Comparison of ENCODE assay signal across 1 cellular context in the genomic region with DNA sequence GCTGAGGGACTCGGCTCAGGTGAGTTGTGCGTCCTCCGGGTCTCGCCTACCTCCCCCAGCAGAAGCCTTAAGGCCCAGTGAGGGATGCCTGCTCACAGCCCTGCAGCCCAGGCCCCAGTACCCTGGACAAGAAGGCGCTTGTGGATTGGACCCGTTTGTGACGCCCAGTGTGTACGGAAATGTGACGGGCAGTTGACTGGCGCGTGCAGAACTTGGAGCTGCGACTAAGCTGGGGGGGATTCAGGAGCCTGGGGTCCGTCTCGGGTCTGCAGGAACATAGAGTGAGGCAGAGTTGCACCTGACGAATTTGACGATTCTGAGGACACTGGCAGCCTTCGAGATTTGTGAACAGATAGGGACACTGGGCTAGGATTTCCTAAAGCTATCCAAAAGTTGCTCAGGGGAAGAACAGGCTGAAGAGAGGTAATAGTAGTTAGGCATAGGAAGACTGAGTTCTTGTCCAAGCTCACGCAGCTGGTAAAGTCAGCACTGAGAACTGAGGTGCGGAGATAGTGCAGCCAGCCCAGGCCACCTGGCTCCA.
TF ChIP-seq lines count a peak whose summit lies in the region.

No MANE protein-coding gene starts in this region.

TF ChIP-seq in HCT116, 20 proteins besides CTCF, POLR2A, EP300 and RAD21 (continued from another document):
- TF ChIP-seq ZFX (IDR thresholded peaks at IDR 0.05) (no peak; the same call in 1 of the 2 replicates), SIN3A (IDR thresholded peaks at IDR 0.05; ENCODE audit: low read depth) (no peak), ELF1 (IDR thresholded peaks at IDR 0.05; ENCODE audit: borderline replicate concordance, low read depth) (no peak), JUND (IDR thresholded peaks at IDR 0.05) (no peak)
- TF ChIP-seq, protein P1, sequence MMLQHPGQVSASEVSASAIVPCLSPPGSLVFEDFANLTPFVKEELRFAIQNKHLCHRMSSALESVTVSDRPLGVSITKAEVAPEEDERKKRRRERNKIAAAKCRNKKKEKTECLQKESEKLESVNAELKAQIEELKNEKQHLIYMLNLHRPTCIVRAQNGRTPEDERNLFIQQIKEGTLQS (IDR thresholded peaks at IDR 0.05), result no peak
